Comparison of ENCODE assay signal across 1 cellular context in genomic region chr16:57482845-57483545, GRCh38.
A peak's percentile ranks its signal among the peaks of the same experiment; 100 is the strongest.
TF ChIP-seq lines count a peak whose summit lies in the region.

No MANE protein-coding gene starts in this region.

TF ChIP-seq in HepG2, 621 proteins besides CTCF, POLR2A, EP300 and RAD21 (continued from another document and continues in another):
- TF ChIP-seq DZIP1 (CRISPR knock-in tag; IDR thresholded peaks at IDR 0.05), result 0 out of 2 replicates have a peak, but pooled peaks have one; percentile 14
- TF ChIP-seq ZNF746 (CRISPR knock-in tag; IDR thresholded peaks at IDR 0.05), result peak; percentile 77
- peak; percentile 69; the same call in 1 of the 2 replicates for TF ChIP-seq ZNF691 (CRISPR knock-in tag; IDR thresholded peaks at IDR 0.05; ENCODE audit: borderline replicate concordance, low read depth)
- TF ChIP-seq, protein P1, sequence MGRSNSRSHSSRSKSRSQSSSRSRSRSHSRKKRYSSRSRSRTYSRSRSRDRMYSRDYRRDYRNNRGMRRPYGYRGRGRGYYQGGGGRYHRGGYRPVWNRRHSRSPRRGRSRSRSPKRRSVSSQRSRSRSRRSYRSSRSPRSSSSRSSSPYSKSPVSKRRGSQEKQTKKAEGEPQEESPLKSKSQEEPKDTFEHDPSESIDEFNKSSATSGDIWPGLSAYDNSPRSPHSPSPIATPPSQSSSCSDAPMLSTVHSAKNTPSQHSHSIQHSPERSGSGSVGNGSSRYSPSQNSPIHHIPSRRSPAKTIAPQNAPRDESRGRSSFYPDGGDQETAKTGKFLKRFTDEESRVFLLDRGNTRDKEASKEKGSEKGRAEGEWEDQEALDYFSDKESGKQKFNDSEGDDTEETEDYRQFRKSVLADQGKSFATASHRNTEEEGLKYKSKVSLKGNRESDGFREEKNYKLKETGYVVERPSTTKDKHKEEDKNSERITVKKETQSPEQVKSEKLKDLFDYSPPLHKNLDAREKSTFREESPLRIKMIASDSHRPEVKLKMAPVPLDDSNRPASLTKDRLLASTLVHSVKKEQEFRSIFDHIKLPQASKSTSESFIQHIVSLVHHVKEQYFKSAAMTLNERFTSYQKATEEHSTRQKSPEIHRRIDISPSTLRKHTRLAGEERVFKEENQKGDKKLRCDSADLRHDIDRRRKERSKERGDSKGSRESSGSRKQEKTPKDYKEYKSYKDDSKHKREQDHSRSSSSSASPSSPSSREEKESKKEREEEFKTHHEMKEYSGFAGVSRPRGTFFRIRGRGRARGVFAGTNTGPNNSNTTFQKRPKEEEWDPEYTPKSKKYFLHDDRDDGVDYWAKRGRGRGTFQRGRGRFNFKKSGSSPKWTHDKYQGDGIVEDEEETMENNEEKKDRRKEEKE (IDR thresholded peaks at IDR 0.05), result no peak
- TF ChIP-seq, protein P2, sequence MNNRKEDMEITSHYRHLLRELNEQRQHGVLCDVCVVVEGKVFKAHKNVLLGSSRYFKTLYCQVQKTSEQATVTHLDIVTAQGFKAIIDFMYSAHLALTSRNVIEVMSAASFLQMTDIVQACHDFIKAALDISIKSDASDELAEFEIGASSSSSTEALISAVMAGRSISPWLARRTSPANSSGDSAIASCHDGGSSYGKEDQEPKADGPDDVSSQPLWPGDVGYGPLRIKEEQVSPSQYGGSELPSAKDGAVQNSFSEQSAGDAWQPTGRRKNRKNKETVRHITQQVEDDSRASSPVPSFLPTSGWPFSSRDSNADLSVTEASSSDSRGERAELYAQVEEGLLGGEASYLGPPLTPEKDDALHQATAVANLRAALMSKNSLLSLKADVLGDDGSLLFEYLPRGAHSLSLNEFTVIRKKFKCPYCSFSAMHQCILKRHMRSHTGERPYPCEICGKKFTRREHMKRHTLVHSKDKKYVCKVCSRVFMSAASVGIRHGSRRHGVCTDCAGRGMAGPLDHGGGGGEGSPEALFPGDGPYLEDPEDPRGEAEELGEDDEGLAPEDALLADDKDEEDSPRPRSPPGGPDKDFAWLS (CRISPR knock-in tag; IDR thresholded peaks at IDR 0.05; ENCODE audit: borderline replicate concordance), result peak; percentile 98
- TF ChIP-seq ATRX (CRISPR knock-in tag; IDR thresholded peaks at IDR 0.05; ENCODE audit: borderline replicate concordance), result no peak
- 0 out of 2 replicates have a peak, but pooled peaks have one; percentile 52 for TF ChIP-seq ZNF329 (CRISPR knock-in tag; IDR thresholded peaks at IDR 0.05; ENCODE audit: low read depth)
- peak; percentile 78; the same call in 1 of the 2 replicates for TF ChIP-seq HNRNPL (IDR thresholded peaks at IDR 0.05; ENCODE audit: low read depth, low read length)
- TF ChIP-seq FOXA3 (CRISPR knock-in tag; IDR thresholded peaks at IDR 0.05), result peak; percentile 56; the same call in 1 of the 2 replicates
- TF ChIP-seq, protein P3, sequence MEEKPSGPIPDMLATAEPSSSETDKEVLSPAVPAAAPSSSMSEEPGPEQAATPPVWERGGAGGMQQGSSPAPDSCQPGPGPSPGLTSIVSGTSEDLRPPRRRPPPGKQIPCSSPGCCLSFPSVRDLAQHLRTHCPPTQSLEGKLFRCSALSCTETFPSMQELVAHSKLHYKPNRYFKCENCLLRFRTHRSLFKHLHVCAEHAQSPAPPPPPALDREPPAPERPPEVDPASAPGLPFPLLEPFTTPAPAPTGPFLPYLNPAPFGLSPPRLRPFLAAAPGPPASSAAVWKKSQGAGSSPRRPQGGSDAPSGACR (CRISPR knock-in tag; IDR thresholded peaks at IDR 0.05), result peak; percentile 88; the same call in 1 of the 2 replicates
- TF ChIP-seq ZNF264 (CRISPR knock-in tag; IDR thresholded peaks at IDR 0.05), result peak; percentile 20; the same call in 1 of the 2 replicates
- no peak for TF ChIP-seq NONO (IDR thresholded peaks at IDR 0.05)
- TF ChIP-seq NONO (CRISPR knock-in tag; conservative IDR thresholded peaks at IDR 0.05), result peak; percentile 97
- TF ChIP-seq CREB1 (IDR thresholded peaks at IDR 0.05), result no peak
- no peak; the same call in 1 of the 2 replicates for TF ChIP-seq CREB1 (CRISPR knock-in tag; IDR thresholded peaks at IDR 0.05)
- peak; percentile 98 for TF ChIP-seq NR2F2 (IDR thresholded peaks at IDR 0.05; ENCODE audit: borderline replicate concordance, low read depth)
- no peak for TF ChIP-seq ZUFSP (CRISPR knock-in tag; IDR thresholded peaks at IDR 0.05; ENCODE audit: borderline replicate concordance)
- peak; percentile 79; the same call in 1 of the 2 replicates for TF ChIP-seq NCOA1 (CRISPR knock-in tag; IDR thresholded peaks at IDR 0.05)
- TF ChIP-seq PHF8 (CRISPR knock-in tag; IDR thresholded peaks at IDR 0.05), result peak; percentile 44; the same call in 1 of the 2 replicates
- TF ChIP-seq SP2 (CRISPR knock-in tag; IDR thresholded peaks at IDR 0.05), result peak; percentile 41; the same call in 1 of the 2 replicates
- no peak for TF ChIP-seq FOXC1 (CRISPR knock-in tag; IDR thresholded peaks at IDR 0.05; ENCODE audit: borderline replicate concordance)
- TF ChIP-seq NCOA2 (CRISPR knock-in tag; IDR thresholded peaks at IDR 0.05), result 0 out of 2 replicates have a peak, but pooled peaks have one; percentile 32
- TF ChIP-seq JUN (CRISPR knock-in tag; IDR thresholded peaks at IDR 0.05), result peak; percentile 92
- no peak for TF ChIP-seq SOX6 (IDR thresholded peaks at IDR 0.05)
- TF ChIP-seq SOX6 (CRISPR knock-in tag; IDR thresholded peaks at IDR 0.05), result no peak; the same call in 1 of the 2 replicates
- TF ChIP-seq HNRNPH1 (optimal IDR thresholded peaks at IDR 0.05; ENCODE audit: low read depth, low read length), result no peak
- peak; percentile 98 for TF ChIP-seq ZBTB10 (CRISPR knock-in tag; IDR thresholded peaks at IDR 0.05; ENCODE audit: borderline replicate concordance)
- TF ChIP-seq, protein P4, sequence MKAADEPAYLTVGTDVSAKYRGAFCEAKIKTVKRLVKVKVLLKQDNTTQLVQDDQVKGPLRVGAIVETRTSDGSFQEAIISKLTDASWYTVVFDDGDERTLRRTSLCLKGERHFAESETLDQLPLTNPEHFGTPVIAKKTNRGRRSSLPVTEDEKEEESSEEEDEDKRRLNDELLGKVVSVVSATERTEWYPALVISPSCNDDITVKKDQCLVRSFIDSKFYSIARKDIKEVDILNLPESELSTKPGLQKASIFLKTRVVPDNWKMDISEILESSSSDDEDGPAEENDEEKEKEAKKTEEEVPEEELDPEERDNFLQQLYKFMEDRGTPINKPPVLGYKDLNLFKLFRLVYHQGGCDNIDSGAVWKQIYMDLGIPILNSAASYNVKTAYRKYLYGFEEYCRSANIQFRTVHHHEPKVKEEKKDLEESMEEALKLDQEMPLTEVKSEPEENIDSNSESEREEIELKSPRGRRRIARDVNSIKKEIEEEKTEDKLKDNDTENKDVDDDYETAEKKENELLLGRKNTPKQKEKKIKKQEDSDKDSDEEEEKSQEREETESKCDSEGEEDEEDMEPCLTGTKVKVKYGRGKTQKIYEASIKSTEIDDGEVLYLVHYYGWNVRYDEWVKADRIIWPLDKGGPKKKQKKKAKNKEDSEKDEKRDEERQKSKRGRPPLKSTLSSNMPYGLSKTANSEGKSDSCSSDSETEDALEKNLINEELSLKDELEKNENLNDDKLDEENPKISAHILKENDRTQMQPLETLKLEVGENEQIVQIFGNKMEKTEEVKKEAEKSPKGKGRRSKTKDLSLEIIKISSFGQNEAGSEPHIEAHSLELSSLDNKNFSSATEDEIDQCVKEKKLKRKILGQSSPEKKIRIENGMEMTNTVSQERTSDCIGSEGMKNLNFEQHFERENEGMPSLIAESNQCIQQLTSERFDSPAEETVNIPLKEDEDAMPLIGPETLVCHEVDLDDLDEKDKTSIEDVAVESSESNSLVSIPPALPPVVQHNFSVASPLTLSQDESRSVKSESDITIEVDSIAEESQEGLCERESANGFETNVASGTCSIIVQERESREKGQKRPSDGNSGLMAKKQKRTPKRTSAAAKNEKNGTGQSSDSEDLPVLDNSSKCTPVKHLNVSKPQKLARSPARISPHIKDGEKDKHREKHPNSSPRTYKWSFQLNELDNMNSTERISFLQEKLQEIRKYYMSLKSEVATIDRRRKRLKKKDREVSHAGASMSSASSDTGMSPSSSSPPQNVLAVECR (CRISPR knock-in tag; IDR thresholded peaks at IDR 0.05; ENCODE audit: borderline replicate concordance), result peak; percentile 72; the same call in 1 of the 2 replicates
- TF ChIP-seq HOXA3 (CRISPR knock-in tag; IDR thresholded peaks at IDR 0.05), result peak; percentile 76
- TF ChIP-seq SPEN (CRISPR knock-in tag; IDR thresholded peaks at IDR 0.05; ENCODE audit: low read depth), result peak; percentile 76
- no peak for TF ChIP-seq ZNF639 (CRISPR knock-in tag; conservative IDR thresholded peaks at IDR 0.05)
- TF ChIP-seq CREM (IDR thresholded peaks at IDR 0.05), result peak; percentile 59; the same call in 1 of the 2 replicates
- no peak for TF ChIP-seq CREM (CRISPR knock-in tag; IDR thresholded peaks at IDR 0.05)
- peak; percentile 38; the same call in 1 of the 2 replicates for TF ChIP-seq ZNF644 (CRISPR knock-in tag; IDR thresholded peaks at IDR 0.05; ENCODE audit: low read depth)
- TF ChIP-seq RCOR2 (CRISPR knock-in tag; IDR thresholded peaks at IDR 0.05), result peak; percentile 32
- TF ChIP-seq, protein P5, sequence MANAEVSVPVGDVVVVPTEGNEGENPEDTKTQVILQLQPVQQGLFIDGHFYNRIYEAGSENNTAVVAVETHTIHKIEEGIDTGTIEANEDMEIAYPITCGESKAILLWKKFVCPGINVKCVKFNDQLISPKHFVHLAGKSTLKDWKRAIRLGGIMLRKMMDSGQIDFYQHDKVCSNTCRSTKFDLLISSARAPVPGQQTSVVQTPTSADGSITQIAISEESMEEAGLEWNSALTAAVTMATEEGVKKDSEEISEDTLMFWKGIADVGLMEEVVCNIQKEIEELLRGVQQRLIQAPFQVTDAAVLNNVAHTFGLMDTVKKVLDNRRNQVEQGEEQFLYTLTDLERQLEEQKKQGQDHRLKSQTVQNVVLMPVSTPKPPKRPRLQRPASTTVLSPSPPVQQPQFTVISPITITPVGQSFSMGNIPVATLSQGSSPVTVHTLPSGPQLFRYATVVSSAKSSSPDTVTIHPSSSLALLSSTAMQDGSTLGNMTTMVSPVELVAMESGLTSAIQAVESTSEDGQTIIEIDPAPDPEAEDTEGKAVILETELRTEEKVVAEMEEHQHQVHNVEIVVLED (CRISPR knock-in tag; IDR thresholded peaks at IDR 0.05; ENCODE audit: borderline replicate concordance), result peak; percentile 64
- TF ChIP-seq HOXA9 (CRISPR knock-in tag; IDR thresholded peaks at IDR 0.05; ENCODE audit: borderline replicate concordance), result no peak
- peak; percentile 97 for TF ChIP-seq PHF21A (CRISPR knock-in tag; IDR thresholded peaks at IDR 0.05)
- no peak; the same call in 1 of the 2 replicates for TF ChIP-seq ZSCAN31 (CRISPR knock-in tag; IDR thresholded peaks at IDR 0.05; ENCODE audit: low read depth)
